ENCODE assay signal across 25 cellular contexts in genomic region chr5:107419498-107419897, GRCh38.
"Had no signal": no experiment of that assay in that cellular context is flagged by ENCODE, and none has a peak within 500 bp of the region (broad histone marks: within the 10 kb centered on the region; RNA-seq: fewer than 3 reads in every experiment).

No MANE protein-coding gene starts in this region.

- H3K4me1 ChIP-seq: testis, thyroid gland, transverse colon, upper lobe of left lung had no signal

- H3K27me3 ChIP-seq: ovary, stomach, testis, thyroid gland, transverse colon, upper lobe of left lung had no signal

- DNase-seq: hypothalamus; immature natural killer cell; islet precursor cell; mesendoderm; naive B cell; natural killer cell; ovary; retina; right cardiac atrium; stimulated activated CD4-positive, alpha-beta T cell treated with anti-CD3 and anti-CD28 coated beads, Interleukin-12 subunit alpha, Interleukin-12 subunit beta, amount 100 ng/mL, for 4 hours; stimulated activated CD4-positive, alpha-beta T cell treated with anti-CD3 and anti-CD28 coated beads, Interleukin-15, amount 100 ng/mL, for 24 hours; stimulated activated CD4-positive, alpha-beta T cell treated with anti-CD3 and anti-CD28 coated beads, Interleukin-2, amount 100 ng/mL, for 24 hours; stimulated activated CD4-positive, alpha-beta T cell treated with anti-CD3 and anti-CD28 coated beads, Interleukin-4, amount 100 ng/mL, for 1 hour; stimulated activated naive B cell treated with anti-CD40 and anti-IgM and Interleukin-4, amounts not matched to agents 10 μg/mL and 1 μg/mL and 100 μg/mL, for 72 hours; stimulated activated naive CD8-positive, alpha-beta T cell treated with anti-CD3 and anti-CD28 coated beads, Interleukin-15, Interleukin-2, amounts not matched to agents 100 U/mL and 50 U/mL, for 24 hours; stomach; testis; thyroid gland; transverse colon; upper lobe of left lung had no signal

- H3K9me3 ChIP-seq: ovary, stomach, testis, thyroid gland, transverse colon, upper lobe of left lung had no signal

- ATAC-seq: left lobe of liver; natural killer cell; right cardiac atrium; sciatic nerve; stimulated activated naive B cell treated with anti-CD40 and anti-IgM and Interleukin-4, amounts not matched to agents 10 μg/mL and 1 μg/mL and 100 μg/mL, for 72 hours; stimulated activated naive CD8-positive, alpha-beta T cell treated with anti-CD3 and anti-CD28 coated beads, Interleukin-15, Interleukin-2, amounts not matched to agents 100 U/mL and 50 U/mL, for 24 hours had no signal

- H3K4me3 ChIP-seq: lung, ovary, skin epidermis, stomach, testis, thyroid gland, transverse colon, upper lobe of left lung had no signal

- H3K36me3 ChIP-seq: ovary, stomach, thyroid gland, transverse colon, upper lobe of left lung had no signal

- FAIRE-seq: urothelium cell line had no signal

- H3K27ac ChIP-seq: ovary, skin epidermis, stomach, testis, thyroid gland, transverse colon, upper lobe of left lung had no signal
